ENCODE assay signal across 27 cellular contexts in genomic region chr9:31848505-31849285, GRCh38.
DNase-seq lines count a peak whose midpoint lies in the region; ATAC-seq, FAIRE-seq and TF ChIP-seq lines count a peak whose summit lies in the region.
"Had no signal": no experiment of that assay in that cellular context is flagged by ENCODE, and none has a peak within 500 bp of the region (broad histone marks: within the 10 kb centered on the region; RNA-seq: fewer than 3 reads in every experiment).

No MANE protein-coding gene starts in this region.

- H3K36me3 ChIP-seq in BLaER1 (no peaks in the 10 kb centered on the region), HCT116 (ENCODE audit: control insufficient read depth in 1 of 2, insufficient read depth in 2 of 2, low read length in 2 of 2) (0 out of 4 replicates have a peak, but pooled peaks cover 0 to 1% of the 10 kb centered on the region in 2 experiments), K562 (ENCODE audit: control insufficient read depth, insufficient read depth, low read length) (no peaks in the 10 kb centered on the region)
- H3K36me3 ChIP-seq: brain microvascular endothelial cell, gastroesophageal sphincter, spleen had no signal

- H3K9me3 ChIP-seq in BLaER1 (no peaks in the 10 kb centered on the region), HCT116 (ENCODE audit: control insufficient read depth in 1 of 2, insufficient read depth in 1 of 2, low read depth in 1 of 2, low read length in 2 of 2) (no peaks in the 10 kb centered on the region; a peak in 2 of 4 replicates), K562 (replicated peaks; ENCODE audit: control insufficient read depth, insufficient read depth, low read depth, low read length) (no peaks in the 10 kb centered on the region)
- H3K9me3 ChIP-seq: A549, gastroesophageal sphincter, spleen had no signal

- H3K27me3 ChIP-seq in BLaER1 (no peaks in the 10 kb centered on the region), HCT116 (ENCODE audit: insufficient read depth, low read length) (no peaks in the 10 kb centered on the region), K562 (ENCODE audit: control insufficient read depth in 2 of 2, insufficient read depth in 2 of 2, low read length in 2 of 2) (no peaks in the 10 kb centered on the region)
- H3K27me3 ChIP-seq: brain microvascular endothelial cell, dorsolateral prefrontal cortex, gastroesophageal sphincter, spleen had no signal

- DNase-seq in HCT116 (ENCODE audit: low read depth, low spot score) (peak; percentile 37), OCI-M1 (lab: John Stamatoyannopoulos, UW) (peak; percentile 74), K562 (ENCODE audit: extremely low read depth in 1 of 4, low spot score in 3 of 4) (peak; percentile 7 to 63 (median 18)), NCI-H524 (lab: John Stamatoyannopoulos, UW) (no peak), medulla oblongata (ENCODE audit: extremely low spot score) (no peak), superior temporal gyrus (ENCODE audit: extremely low spot score) (no peak)
- DNase-seq: activated CD4-positive, alpha-beta T cell treated with anti-CD3 and anti-CD28 coated beads, Interleukin-2, amount 50 U/mL, for 4 hours; activated naive CD4-positive, alpha-beta T cell treated with Interleukin-2 at 50 U/mL for 16 hours; brain microvascular endothelial cell; DMS79; dorsolateral prefrontal cortex; hippocampal formation; mesenchymal stem cell; NCI-H1105 treated with DMSO at 0.1 percent for 48 hours; NCI-H2107; NCI-H446; posterior cingulate gyrus; spleen; trophoblast cell had no signal

- FAIRE-seq in K562 (lab: Jason Lieb, UNC), result no peak
- FAIRE-seq: A549, GM18507 had no signal

- H3K9ac ChIP-seq in BLaER1 (no peak overlapping the region), HCT116 (ENCODE audit: low read length) (peak overlapping the region; percentile 84), K562 (ENCODE audit: insufficient read depth in 1 of 2, low read depth in 2 of 2, low read length in 2 of 2) (peak overlapping the region; percentile 76 to 83; a peak in 3 of 4 replicates)

- no peaks in the 10 kb centered on the region for H3K9me1 ChIP-seq in K562 (ENCODE audit: control insufficient read depth, insufficient read depth, low read length)

- no peak overlapping the region for H3K4me3 ChIP-seq in BLaER1
- H3K4me3 ChIP-seq in HCT116 (replicated peaks in 1 of 2; ENCODE audit: low read depth in 1 of 2, low read length in 2 of 2), result peak overlapping the region; percentile 67 to 69
- H3K4me3 ChIP-seq in K562, result peak overlapping the region; percentile 46
- H3K4me3 ChIP-seq: A549, dorsolateral prefrontal cortex, gastroesophageal sphincter, SK-N-MC, spleen had no signal

- ATAC-seq in HCT116, result peak; percentile 98
- ATAC-seq in K562, result peak; percentile 97
- ATAC-seq in HG03159 (IDR thresholded peaks at IDR 0.05; ENCODE audit: unreplicated experiment), result no peak
- ATAC-seq: gastroesophageal sphincter, right cardiac atrium had no signal

- intact Hi-C loops in HCT116 (cut with micrococcal nuclease), result loop anchor here (5.0 kb wide), 1 partner anchor 484 kb away; no protein-coding TSS in a partner anchor
- intact Hi-C loops in K562 (cut with micrococcal nuclease), result no loop called here

- POLR2A ChIA-PET in HCT116 (lab: Charles Lee), result interaction anchor here (1.0 kb wide), 1 partner anchor 10 kb away, joined by 4 read pairs; no protein-coding TSS in a partner anchor
- POLR2A ChIA-PET in K562 (lab: Yijun Ruan, JAX), result no interaction called here

- in situ Hi-C loops in K562 (cut with MboI), result no loop called here

- peaks cover 50% of the 10 kb centered on the region for H3K79me2 ChIP-seq in HCT116 (ENCODE audit: insufficient read depth, low read length)
- H3K79me2 ChIP-seq in K562 (ENCODE audit: control insufficient read depth, insufficient read depth, low read length), result peaks cover 28% of the 10 kb centered on the region

- no peak for TF ChIP-seq EP300 in K562 (IDR thresholded peaks at IDR 0.05; ENCODE audit: low read length)

- H3K27ac ChIP-seq in BLaER1, result peak overlapping the region; percentile 31; the same call in 1 of the 2 replicates
- H3K27ac ChIP-seq in HCT116 (ENCODE audit: low read depth, low read length), result peak overlapping the region; percentile 60; the same call in 1 of the 2 replicates
- peak overlapping the region; percentile 78 for H3K27ac ChIP-seq in K562 (ENCODE audit: extremely low read depth, low read depth, low read length)
- H3K27ac ChIP-seq: A549, brain microvascular endothelial cell, dorsolateral prefrontal cortex, gastroesophageal sphincter, HL-60, SK-N-MC, spleen had no signal

- H4K20me1 ChIP-seq in BLaER1 (no peaks in the 10 kb centered on the region), HCT116 (ENCODE audit: insufficient read depth) (no peaks in the 10 kb centered on the region), K562 (replicated peaks; ENCODE audit: control insufficient read depth, insufficient read depth, low read length) (no peaks in the 10 kb centered on the region)

- H3K4me1 ChIP-seq in BLaER1 (peaks cover 15% of the 10 kb centered on the region), HCT116 (ENCODE audit: control insufficient read depth in 1 of 2, insufficient read depth in 2 of 2, low read length in 2 of 2) (peaks cover 3 to 13% of the 10 kb centered on the region in 2 experiments; a peak in 2 of 4 replicates), K562 (replicated peaks in 1 of 2; ENCODE audit: control insufficient read depth in 2 of 2, insufficient read depth in 2 of 2, low read length in 2 of 2) (no peaks in the 10 kb centered on the region; a peak in 1 of 5 replicates)
- H3K4me1 ChIP-seq: A549, gastroesophageal sphincter, spleen had no signal

- H2AFZ ChIP-seq in HCT116 (ENCODE audit: low read depth, low read length, poor library complexity, severe bottlenecking), result peak overlapping the region; percentile 26
- H2AFZ ChIP-seq in K562 (ENCODE audit: low read depth, low read length), result peak overlapping the region; percentile 84

- RAD21 ChIA-PET in HCT116 (lab: Charles Lee; ENCODE audit: low non-redundant PET in 1 of 2, low total read pairs in 2 of 2, uncharacterized antibody in 2 of 2, unreplicated experiment in 2 of 2), result no interaction called here

- TF ChIP-seq CTCF in HCT116 (IDR thresholded peaks at IDR 0.05 in 2 of 3, conservative IDR thresholded peaks at IDR 0.05 in 1 of 3; ENCODE audit: borderline replicate concordance in 1 of 3, insufficient read depth in 1 of 3, low read depth in 2 of 3, low read length in 2 of 3) (no peak), K562 (IDR thresholded peaks at IDR 0.05 in 2 of 3, conservative IDR thresholded peaks at IDR 0.05 in 1 of 3; ENCODE audit: insufficient read depth in 2 of 3, low read depth in 1 of 3, low read length in 3 of 3) (no peak)

- WGBS in K562 (ENCODE audit: insufficient coverage, low coverage, missing lambda C conversion rate), result 0% methylated on average over 6 of the region's 19 CpGs

- CTCF ChIA-PET in HCT116 (lab: Charles Lee) (no interaction called here), K562 (lab: Yijun Ruan, JAX; ENCODE audit: low intra/inter-chr PET ratio) (no interaction called here)

- TF ChIP-seq RAD21 in HCT116 (IDR thresholded peaks at IDR 0.05; ENCODE audit: low read depth), result no peak
- no peak for TF ChIP-seq RAD21 in K562 (CRISPR knock-in tag; conservative IDR thresholded peaks at IDR 0.05 in 1 of 2, IDR thresholded peaks at IDR 0.05 in 1 of 2)

- no peaks in the 10 kb centered on the region for H3K9me2 ChIP-seq in HCT116 (ENCODE audit: insufficient read depth)

- TF ChIP-seq POLR2A in HCT116 (IDR thresholded peaks at IDR 0.05; ENCODE audit: borderline replicate concordance, extremely low read depth, insufficient read depth, insufficient read length) (peak; percentile 54), K562 (conservative IDR thresholded peaks at IDR 0.05) (peak; percentile 63)

- TSS peak; percentile 76 for BruUV-seq in HCT116 (replicated peaks; lab: Mats Ljungman, UMichigan)
- BruUV-seq in K562 (replicated peaks; lab: Mats Ljungman, UMichigan), result TSS peak; percentile 75

- H3K4me2 ChIP-seq in BLaER1 (peak overlapping the region; percentile 54), HCT116 (ENCODE audit: low read length) (peak overlapping the region; percentile 67), K562 (ENCODE audit: insufficient read depth, low read length) (peak overlapping the region; percentile 73)
- H3K4me2 ChIP-seq: A549 had no signal

TF ChIP-seq in HCT116, 20 proteins besides CTCF, POLR2A, EP300 and RAD21:
- 0 out of 2 replicates have a peak, but pooled peaks have one; percentile 17 for TF ChIP-seq MAX (IDR thresholded peaks at IDR 0.05)
- no peak for TF ChIP-seq SP1 (IDR thresholded peaks at IDR 0.05; ENCODE audit: low read depth)
- TF ChIP-seq POLR2AphosphoS5 (IDR thresholded peaks at IDR 0.05; ENCODE audit: low read depth, low read length), result peak; percentile 86
TF ChIP-seq in HCT116: peak in this region for 2.

TF ChIP-seq in K562, 482 proteins besides CTCF, POLR2A, EP300 and RAD21 (continues in another document):
- TF ChIP-seq KLF6 (CRISPR knock-in tag; IDR thresholded peaks at IDR 0.05; ENCODE audit: borderline replicate concordance) (no peak), ZFX (CRISPR knock-in tag; IDR thresholded peaks at IDR 0.05) (peak; percentile 33; the same call in 1 of the 2 replicates), L3MBTL2 (IDR thresholded peaks at IDR 0.05) (peak; percentile 22; the same call in 1 of the 2 replicates), KDM2B (CRISPR knock-in tag; IDR thresholded peaks at IDR 0.05) (no peak), VEZF1 (CRISPR knock-in tag; IDR thresholded peaks at IDR 0.05) (0 out of 2 replicates have a peak, but pooled peaks have one; percentile 14), POLR2AphosphoS2 (IDR thresholded peaks at IDR 0.05; ENCODE audit: low read length) (no peak), TFAP4 (CRISPR knock-in tag; IDR thresholded peaks at IDR 0.05; ENCODE audit: borderline replicate concordance) (peak; percentile 23; the same call in 1 of the 2 replicates), SMAD3 (CRISPR knock-in tag; conservative IDR thresholded peaks at IDR 0.05) (no peak)

Comparison
In these comparisons a context has a peak if more than half of its experiments do, and no peak if none do; other contexts are left out.
1. DNase-seq: peak in HCT116 (single experiment), OCI-M1 (single experiment) and K562 (4 of 4); none in NCI-H524 (0 of 2), medulla oblongata (single experiment) and superior temporal gyrus (single experiment).
2. Peak in every context shown above with its lines, with median percentiles within 50 percentile points of each other: H3K27ac ChIP-seq and H3K4me2 ChIP-seq.